In genomic region chr1:9850442-9851162, GRCh38 we compare ENCODE assay signal across 11 cellular contexts. TPM values are rescaled to one million over a fixed set of nuclear protein-coding genes. Genes with fewer than 3 reads are reported as not detected.
DNase-seq lines count a peak whose midpoint lies in the region; ATAC-seq and TF ChIP-seq lines count a peak whose summit lies in the region.
"Had no signal": no experiment of that assay in that cellular context is flagged by ENCODE, and none has a peak within 500 bp of the region (broad histone marks: within the 10 kb centered on the region; RNA-seq: fewer than 3 reads in every experiment).

No MANE protein-coding gene starts in this region.

- WGBS in mesendoderm (ENCODE audit: extremely low coverage, insufficient coverage, low lambda C conversion rate): no CpG with 5 or more reads among the region's 18 CpGs

- TF ChIP-seq CTCF in HL-60 (IDR thresholded peaks at IDR 0.05; ENCODE audit: insufficient read depth, low read length): no peak

- no peak overlapping the region for H2BK5ac ChIP-seq in mesendoderm (ENCODE audit: low read length)

- no peak overlapping the region for H3K4me3 ChIP-seq in HL-60 (replicated peaks; ENCODE audit: insufficient read depth, low read length)
- no peak overlapping the region for H3K4me3 ChIP-seq in mesendoderm (ENCODE audit: low read length)
- H3K4me3 ChIP-seq: lung had no signal

- no peaks in the 10 kb centered on the region for H3K79me1 ChIP-seq in mesendoderm (ENCODE audit: low read length)

- peaks cover 7% of the 10 kb centered on the region for H3K9me3 Mint-ChIP-seq in activated naive CD8-positive, alpha-beta T cell treated with anti-CD3 and anti-CD28 coated beads, Interleukin-2, amount 10 ng/mL, durations not matched to agents 7 days and 5 days

- POLR2A ChIA-PET in activated naive CD8-positive, alpha-beta T cell treated with anti-CD3 and anti-CD28 coated beads, Interleukin-2, amount 10 ng/mL, durations not matched to agents 7 days and 5 days (lab: Charles Lee): interaction anchor here (0.7 to 0.9 kb wide), 2 partner anchors 63 to 66 kb away, joined by 3 to 5 read pairs; no protein-coding TSS in a partner anchor

- H3K27me3 Mint-ChIP-seq in activated naive CD8-positive, alpha-beta T cell treated with anti-CD3 and anti-CD28 coated beads, Interleukin-2, amount 10 ng/mL, durations not matched to agents 7 days and 5 days: no peaks in the 10 kb centered on the region

- H4K5ac ChIP-seq in mesendoderm (ENCODE audit: low read length): no peak overlapping the region

- no peak overlapping the region for H3K56ac ChIP-seq in mesendoderm (ENCODE audit: low read length)

- no peak overlapping the region for H3K23ac ChIP-seq in mesendoderm (ENCODE audit: low read length)

- H4K8ac ChIP-seq in mesendoderm (ENCODE audit: low read depth, low read length): no peak overlapping the region

- H3K4me3 Mint-ChIP-seq in activated naive CD8-positive, alpha-beta T cell treated with anti-CD3 and anti-CD28 coated beads, Interleukin-2, amount 10 ng/mL, durations not matched to agents 7 days and 5 days: peak overlapping the region; percentile 55

- H3K36me3 Mint-ChIP-seq in activated naive CD8-positive, alpha-beta T cell treated with anti-CD3 and anti-CD28 coated beads, Interleukin-2, amount 10 ng/mL, durations not matched to agents 7 days and 5 days: peaks cover 10% of the 10 kb centered on the region

- no peak overlapping the region for H3K27ac Mint-ChIP-seq in activated naive CD8-positive, alpha-beta T cell treated with anti-CD3 and anti-CD28 coated beads, Interleukin-2, amount 10 ng/mL, durations not matched to agents 7 days and 5 days

- no peak overlapping the region for H2BK120ac ChIP-seq in mesendoderm (ENCODE audit: low read depth, low read length)

- no peaks in the 10 kb centered on the region for H3K27me3 ChIP-seq in HL-60 (ENCODE audit: insufficient read depth, poor library complexity, severe bottlenecking)
- H3K27me3 ChIP-seq in mesendoderm (ENCODE audit: insufficient read depth, low read length, poor library complexity): no peaks in the 10 kb centered on the region

- peak; percentile 46 for ATAC-seq in activated naive CD8-positive, alpha-beta T cell treated with anti-CD3 and anti-CD28 coated beads, Interleukin-2, amount 10 ng/mL, durations not matched to agents 7 days and 5 days (ENCODE audit: low read depth)
- ATAC-seq in left cardiac atrium: no peak

- peak overlapping the region; percentile 22 for H3K9ac ChIP-seq in mesendoderm (ENCODE audit: low read length)

- H3K4me2 ChIP-seq in mesendoderm (ENCODE audit: low read length): peak overlapping the region; percentile 27

- H3K4me1 ChIP-seq in mesendoderm (ENCODE audit: control insufficient read depth, low read depth, low read length): no peaks in the 10 kb centered on the region

- H3K36me3 ChIP-seq in mesendoderm (ENCODE audit: control insufficient read depth, insufficient read depth, low read length): no peaks in the 10 kb centered on the region

- peaks cover 7% of the 10 kb centered on the region for H3K4me1 Mint-ChIP-seq in activated naive CD8-positive, alpha-beta T cell treated with anti-CD3 and anti-CD28 coated beads, Interleukin-2, amount 10 ng/mL, durations not matched to agents 7 days and 5 days

- H3K18ac ChIP-seq in mesendoderm (ENCODE audit: low read length): no peak overlapping the region

- H3K79me2 ChIP-seq in mesendoderm (ENCODE audit: control insufficient read depth, insufficient read depth, low read length): no peaks in the 10 kb centered on the region

- peak overlapping the region; percentile 86 for H3K27ac ChIP-seq in HL-60 (replicated peaks)
- H3K27ac ChIP-seq in mesendoderm (ENCODE audit: low read depth, low read length): no peak overlapping the region

- no peak overlapping the region for H2BK15ac ChIP-seq in mesendoderm (replicated peaks; ENCODE audit: low read depth)

- no peak overlapping the region for H2AK5ac ChIP-seq in mesendoderm (ENCODE audit: low read length)

- intact Hi-C loops in left cardiac atrium (cut with DNase I): no loop called here

- H3K4ac ChIP-seq in mesendoderm (ENCODE audit: low read depth, low read length): no peak overlapping the region

- DNase-seq in NCI-H82 (lab: John Stamatoyannopoulos, UW) (peak; percentile 49), NCI-H82 treated with DMSO at 0.1 percent for 48 hours (lab: John Stamatoyannopoulos, UW; ENCODE audit: unreplicated experiment) (no peak), HL-60 (ENCODE audit: low read depth in 1 of 2, low spot score in 1 of 2) (no peak), mesendoderm (no peak), kidney tubule cell (ENCODE audit: low spot score) (no peak), left cardiac atrium (no peak), midbrain (lab: John Stamatoyannopoulos, UW) (no peak)
- DNase-seq in activated naive CD8-positive, alpha-beta T cell treated with anti-CD3 and anti-CD28 coated beads, Interleukin-2, amount 10 ng/mL, durations not matched to agents 7 days and 5 days: no peak
- DNase-seq: KG1, NCI-H2081 had no signal

RNA-seq across cellular contexts. Expression of gene CLSTN1, which starts 26.8 kb away (rescaled TPM):
- total RNA-seq in activated naive CD8-positive, alpha-beta T cell treated with anti-CD3 and anti-CD28 coated beads, Interleukin-2, amount 10 ng/mL, durations not matched to agents 7 days and 5 days: 100 to 1,000 TPM; 104 to 106 TPM
- polyA plus RNA-seq in mesendoderm (2013, experiment 1 of 2): 43.7 TPM
- 43.4 TPM for polyA plus RNA-seq in mesendoderm (2013, experiment 2 of 2)
- 10 to 100 TPM; 62.5 to 64.1 TPM for total RNA-seq in left cardiac atrium

RNA-seq across cellular contexts. Expression of gene CTNNBIP1, which starts 59.5 kb away (rescaled TPM):
- 10 to 100 TPM; 15.8 to 17.0 TPM for total RNA-seq in activated naive CD8-positive, alpha-beta T cell treated with anti-CD3 and anti-CD28 coated beads, Interleukin-2, amount 10 ng/mL, durations not matched to agents 7 days and 5 days
- 23.5 TPM for polyA plus RNA-seq in mesendoderm (2013, experiment 1 of 2)
- 22.6 TPM for polyA plus RNA-seq in mesendoderm (2013, experiment 2 of 2)
- 10 to 100 TPM; 32.2 to 34.1 TPM for total RNA-seq in left cardiac atrium
